In genomic region chr3:72964633-72965032, GRCh38 we compare ENCODE assay signal across 17 cellular contexts.
"Had no signal": no experiment of that assay in that cellular context is flagged by ENCODE, and none has a peak within 500 bp of the region (broad histone marks: within the 10 kb centered on the region; RNA-seq: fewer than 3 reads in every experiment).

No MANE protein-coding gene starts in this region.

- H3K4me3 ChIP-seq: cardiac muscle cell, esophagus squamous epithelium, lung, stomach, tibial nerve, vagina had no signal

- DNase-seq: activated CD4-positive, alpha-beta T cell treated with anti-CD3 and anti-CD28 coated beads for 1 hour; activated CD8-positive, alpha-beta T cell treated with anti-CD3 and anti-CD28 coated beads, Interleukin-2, amount 10 ng/mL, durations not matched to agents 7 days and 5 days; activated naive CD4-positive, alpha-beta T cell treated with Interleukin-2 at 50 U/mL for 16 hours; esophagus squamous epithelium; foreskin fibroblast; glutamatergic neuron; left colon; naive B cell; right cardiac atrium; small intestine; stomach had no signal

- H3K4me1 ChIP-seq: esophagus squamous epithelium had no signal

- H3K27me3 Mint-ChIP-seq: naive B cell had no signal

- ATAC-seq: activated CD8-positive, alpha-beta T cell treated with anti-CD3 and anti-CD28 coated beads, Interleukin-2, amount 10 ng/mL, durations not matched to agents 7 days and 5 days; left colon; right cardiac atrium had no signal

- H3K27me3 ChIP-seq: cardiac muscle cell, esophagus squamous epithelium, neutrophil, stomach, tibial nerve, vagina had no signal

- H3K9me3 Mint-ChIP-seq: naive B cell had no signal

- H3K36me3 ChIP-seq: esophagus squamous epithelium, neutrophil, vagina had no signal

- H3K36me3 Mint-ChIP-seq: naive B cell had no signal

- H3K4me3 Mint-ChIP-seq: activated CD8-positive, alpha-beta T cell treated with anti-CD3 and anti-CD28 coated beads, Interleukin-2, amount 10 ng/mL, durations not matched to agents 7 days and 5 days had no signal

- H3K9me3 ChIP-seq: esophagus squamous epithelium, neutrophil, stomach, tibial nerve, vagina had no signal

- H3K27ac ChIP-seq: cardiac muscle cell, esophagus squamous epithelium, neutrophil, stomach, vagina had no signal

- FAIRE-seq: colon, small intestine had no signal
